15 cellular contexts compared by ENCODE assay signal in genomic region chr12:79217306-79217705, GRCh38.
DNase-seq lines count a peak whose midpoint lies in the region; ATAC-seq and TF ChIP-seq lines count a peak whose summit lies in the region.
"Had no signal": no experiment of that assay in that cellular context is flagged by ENCODE, and none has a peak within 500 bp of the region (broad histone marks: within the 10 kb centered on the region; RNA-seq: fewer than 3 reads in every experiment).

No MANE protein-coding gene starts in this region.

- POLR2A ChIA-PET in CD4-positive, alpha-beta T cell (lab: Charles Lee), result no interaction called here

- no peaks in the 10 kb centered on the region for H3K9me3 ChIP-seq in CD4-positive, alpha-beta T cell (ENCODE audit: control insufficient read depth, low read length)
- H3K9me3 ChIP-seq: Caco-2 had no signal

- DNase-seq in NCI-H748 (lab: John Stamatoyannopoulos, UW; ENCODE audit: unreplicated experiment), result peak; percentile 58
- DNase-seq in NCI-H748 treated with DMSO at 0.1 percent for 48 hours (lab: John Stamatoyannopoulos, UW), result no peak
- DNase-seq in Jurkat, Clone E6-1 (ENCODE audit: low read depth, low spot score), result peak; percentile 23
- DNase-seq in NCI-H774 (lab: John Stamatoyannopoulos, UW), result peak; percentile 16
- no peak for DNase-seq in CD4-positive, alpha-beta T cell
- DNase-seq in HuH-7 (ENCODE audit: low spot score), result no peak
- DNase-seq in putamen (ENCODE audit: low spot score), result no peak
- DNase-seq: Caco-2; GM23248; NCI-H1048; NCI-H1930; NK-92 treated with Interleukin-12 subunit alpha and Interleukin-12 subunit beta, amount 100 ng/mL, for 24 hours; SIG-M5 had no signal

- no peak overlapping the region for H3K27ac ChIP-seq in CD4-positive, alpha-beta T cell (ENCODE audit: low read depth, low read length)
- H3K27ac ChIP-seq: C4-2B, GM23248 had no signal

- peaks cover 18% of the 10 kb centered on the region for H3K9me3 Mint-ChIP-seq in CD4-positive, alpha-beta T cell

- H3K4me1 Mint-ChIP-seq in CD4-positive, alpha-beta T cell (ENCODE audit: low read depth), result no peaks in the 10 kb centered on the region

- no peak for ATAC-seq in CD4-positive, alpha-beta T cell (ENCODE audit: poor library complexity)

- H3K27me3 ChIP-seq in CD4-positive, alpha-beta T cell (ENCODE audit: control insufficient read depth, insufficient read depth, low read length), result no peaks in the 10 kb centered on the region

- no peak overlapping the region for H3K4me3 ChIP-seq in Jurkat, Clone E6-1 (ENCODE audit: low read length)
- H3K4me3 ChIP-seq: GM23248 had no signal

- H3K27me3 Mint-ChIP-seq in CD4-positive, alpha-beta T cell, result no peaks in the 10 kb centered on the region

- H3K27ac Mint-ChIP-seq in CD4-positive, alpha-beta T cell, result no peak overlapping the region
- H3K27ac Mint-ChIP-seq: T-helper 1 cell treated with Interleukin-12 subunit alpha and Interleukin-12 subunit beta and Interleukin-4 antibody, amounts not matched to agents 30 μg/mL and 1 μg/mL, for 36 hours had no signal

- intact Hi-C loops in CD4-positive, alpha-beta T cell (cut with DNase I, micrococcal nuclease), result no loop called here

- no peak overlapping the region for H3K4me3 Mint-ChIP-seq in CD4-positive, alpha-beta T cell
- H3K4me3 Mint-ChIP-seq: T-helper 1 cell treated with Interleukin-12 subunit alpha and Interleukin-12 subunit beta and Interleukin-4 antibody, amounts not matched to agents 30 μg/mL and 1 μg/mL, for 36 hours had no signal

- no peaks in the 10 kb centered on the region for H3K36me3 Mint-ChIP-seq in CD4-positive, alpha-beta T cell (ENCODE audit: low read depth)

- no peak for TF ChIP-seq CTCF in CD4-positive, alpha-beta T cell (IDR thresholded peaks at IDR 0.05)

- CTCF ChIA-PET in CD4-positive, alpha-beta T cell (lab: Charles Lee), result no interaction called here

Comparison
In these comparisons a context has a peak if more than half of its experiments do, and no peak if none do; other contexts are left out.
1. DNase-seq: peak in NCI-H748 (single experiment), Jurkat, Clone E6-1 (single experiment) and NCI-H774 (single experiment); none in NCI-H748 treated with DMSO at 0.1 percent for 48 hours (single experiment), CD4-positive, alpha-beta T cell (0 of 10), HuH-7 (single experiment) and putamen (single experiment).